ENCODE assay signal across 4 cellular contexts in the genomic region with DNA sequence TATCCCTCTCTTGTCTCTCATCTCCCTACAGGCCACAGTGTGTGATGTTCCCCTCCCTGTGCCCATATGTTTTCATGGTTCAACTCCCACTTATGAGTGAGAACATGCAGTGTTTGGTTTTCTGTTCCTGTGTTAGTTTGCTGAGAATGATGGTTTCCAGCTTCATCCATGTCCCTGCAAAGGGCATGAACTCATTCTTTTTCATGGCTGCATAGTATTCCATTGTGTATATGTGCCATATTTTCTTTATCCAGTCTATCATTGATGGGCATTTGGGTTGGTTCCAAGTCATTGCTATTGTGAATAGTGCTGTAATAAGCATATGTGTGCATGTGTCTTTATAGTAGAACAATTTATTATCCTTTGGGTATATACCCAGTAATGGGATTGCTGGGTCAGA. TPM values are rescaled to one million over a fixed set of nuclear protein-coding genes. Genes with fewer than 3 reads are reported as not detected.
A peak's percentile ranks its signal among the peaks of the same experiment; 100 is the strongest.
DNase-seq lines count a peak whose midpoint lies in the region; ATAC-seq, FAIRE-seq and TF ChIP-seq lines count a peak whose summit lies in the region.
"Not testable (repeated sequence)": the region's sequence is repeated elsewhere in the genome, so short reads cannot be mapped to it uniquely, and the experiment has no call there.

No MANE protein-coding gene starts in this region.

- H3K27ac ChIP-seq in HEK293 (ENCODE audit: extremely low read depth, low read depth, low read length); Karpas-422 (ENCODE audit: low read length); K562 (ENCODE audit: extremely low read depth, low read depth, low read length): not testable (repeated sequence)

- H2AFZ ChIP-seq in Karpas-422 (ENCODE audit: low read length); K562 (ENCODE audit: low read depth, low read length): not testable (repeated sequence)

- not testable (repeated sequence) for H3K4me1 ChIP-seq in HEK293 (ENCODE audit: control insufficient read depth, insufficient read depth, low read length); Karpas-422 (ENCODE audit: low read length); K562 (replicated peaks in 1 of 2; ENCODE audit: control insufficient read depth in 2 of 2, insufficient read depth in 2 of 2, low read length in 2 of 2)

- not testable (repeated sequence) for BruUV-seq in K562 (replicated peaks; lab: Mats Ljungman, UMichigan)

- H3K9me2 ChIP-seq in Karpas-422 (replicated peaks; ENCODE audit: insufficient read depth, low read length): not testable (repeated sequence)

- H3K36me3 ChIP-seq in HEK293 (ENCODE audit: control insufficient read depth in 2 of 2, insufficient read depth in 1 of 2, low read length in 2 of 2); Karpas-422 (ENCODE audit: insufficient read depth, low read length); K562 (ENCODE audit: control insufficient read depth, insufficient read depth, low read length): not testable (repeated sequence)

- CTCF ChIA-PET in HEK293 (lab: Yijun Ruan, JAX): interaction anchor here (1.0 kb wide), 1 partner anchor 45 kb away, joined by 3 read pairs; a partner anchor contains a TSS
- CTCF ChIA-PET in K562 (lab: Yijun Ruan, JAX; ENCODE audit: low intra/inter-chr PET ratio): not testable (repeated sequence)

- not testable (repeated sequence) for H3K9me1 ChIP-seq in K562 (ENCODE audit: control insufficient read depth, insufficient read depth, low read length)

- H3K9me3 ChIP-seq in HEK293 (ENCODE audit: control insufficient read depth, insufficient read depth, low read depth, low read length); Karpas-422 (ENCODE audit: low read length); K562 (replicated peaks; ENCODE audit: control insufficient read depth, insufficient read depth, low read depth, low read length): not testable (repeated sequence)

- H3K79me2 ChIP-seq in Karpas-422 (ENCODE audit: low read length); K562 (ENCODE audit: control insufficient read depth, insufficient read depth, low read length): not testable (repeated sequence)

- H4K20me1 ChIP-seq in Karpas-422 (ENCODE audit: insufficient read depth, low read depth, low read length); K562 (replicated peaks; ENCODE audit: control insufficient read depth, insufficient read depth, low read length): not testable (repeated sequence)

- intact Hi-C loops in K562 (cut with micrococcal nuclease): not testable (repeated sequence)

- not testable (repeated sequence) for TF ChIP-seq EP300 in K562 (IDR thresholded peaks at IDR 0.05; ENCODE audit: low read length)

- TF ChIP-seq POLR2A in K562 (conservative IDR thresholded peaks at IDR 0.05): not testable (repeated sequence)

- not testable (repeated sequence) for TF ChIP-seq CTCF in HEK293 (tag by site-specific recombination; IDR thresholded peaks at IDR 0.05); K562 (IDR thresholded peaks at IDR 0.05 in 2 of 3, conservative IDR thresholded peaks at IDR 0.05 in 1 of 3; ENCODE audit: insufficient read depth in 2 of 3, low read depth in 1 of 3, low read length in 3 of 3)

- not testable (repeated sequence) for H3K4me3 ChIP-seq in HEK293 (ENCODE audit: low read depth, low read length); Karpas-422 (ENCODE audit: low read length); K562

- DNase-seq in Karpas-422: peak; percentile 6
- DNase-seq in K562 (ENCODE audit: extremely low read depth in 1 of 4, low spot score in 3 of 4): not testable (repeated sequence)

- H3K4me2 ChIP-seq in Karpas-422 (ENCODE audit: low read depth, low read length, poor library complexity, severe bottlenecking); K562 (ENCODE audit: insufficient read depth, low read length): not testable (repeated sequence)

- POLR2A ChIA-PET in HEK293 (lab: Yijun Ruan, JAX); K562 (lab: Yijun Ruan, JAX): not testable (repeated sequence)

- not testable (repeated sequence) for FAIRE-seq in K562 (lab: Jason Lieb, UNC)

- H3K27me3 ChIP-seq in Karpas-422 (ENCODE audit: low read length); K562 (ENCODE audit: control insufficient read depth in 2 of 2, insufficient read depth in 2 of 2, low read length in 2 of 2): not testable (repeated sequence)

- not testable (repeated sequence) for TF ChIP-seq RAD21 in K562 (CRISPR knock-in tag; conservative IDR thresholded peaks at IDR 0.05 in 1 of 2, IDR thresholded peaks at IDR 0.05 in 1 of 2)

- not testable (repeated sequence) for H3K9ac ChIP-seq in Karpas-422 (ENCODE audit: low read length); K562 (ENCODE audit: insufficient read depth in 1 of 2, low read depth in 2 of 2, low read length in 2 of 2)

- ATAC-seq in SK-N-SH treated with all-trans-retinoic acid at 6 μM for 48 hours, K562: not testable (repeated sequence)

- in situ Hi-C loops in K562 (cut with MboI): not testable (repeated sequence)

TF ChIP-seq in HEK293, 187 proteins besides CTCF, POLR2A, EP300 and RAD21 (continues in another document):
- TF ChIP-seq ZNF146 (tag by site-specific recombination; IDR thresholded peaks at IDR 0.05): peak; percentile 97
- TF ChIP-seq, protein P1, sequence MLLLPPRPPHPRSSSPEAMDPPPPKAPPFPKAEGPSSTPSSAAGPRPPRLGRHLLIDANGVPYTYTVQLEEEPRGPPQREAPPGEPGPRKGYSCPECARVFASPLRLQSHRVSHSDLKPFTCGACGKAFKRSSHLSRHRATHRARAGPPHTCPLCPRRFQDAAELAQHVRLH (tag by site-specific recombination; IDR thresholded peaks at IDR 0.05): 0 out of 2 replicates have a peak, but pooled peaks have one; percentile 40

TF ChIP-seq in SK-N-SH treated with all-trans-retinoic acid at 6 μM for 48 hours, 23 proteins besides CTCF, POLR2A, EP300 and RAD21:
- peak; percentile 29; the same call in 1 of the 2 replicates for TF ChIP-seq ZNF8 (CRISPR knock-in tag; IDR thresholded peaks at IDR 0.05)

TF ChIP-seq in K562, 482 proteins besides CTCF, POLR2A, EP300 and RAD21:
- TF ChIP-seq RBM25 (IDR thresholded peaks at IDR 0.05; ENCODE audit: low read depth, low read length, severe bottlenecking): peak; percentile 55
- peak; percentile 72 for TF ChIP-seq BCOR (IDR thresholded peaks at IDR 0.05)
- TF ChIP-seq KDM1A (IDR thresholded peaks at IDR 0.05): peak; percentile 22 to 45; a peak in 2 of 4 replicates
- TF ChIP-seq ZNF146 (CRISPR knock-in tag; IDR thresholded peaks at IDR 0.05; ENCODE audit: unreplicated experiment): peak; percentile 94

RNA-seq across cellular contexts. Expression of a gene that starts 44.9 kb away (rescaled TPM):
- total RNA-seq in Karpas-422 (2014; rRNA removed; shearing (Covaris generic); ENCODE audit: low replicate concordance): 14.0 and 15.5 TPM in 2 replicates
- 18.1 and 63.0 TPM in 2 replicates for total RNA-seq in K562 (2011; cell fraction: chromatin; rRNA removed; ENCODE audit: low replicate concordance)
- 10.5 and 17.4 TPM in 2 replicates for total RNA-seq in K562 (2011; cell fraction: nucleolus; rRNA removed)
- 28.2 and 36.1 TPM in 2 replicates for total RNA-seq in K562 (2011; cell fraction: nucleoplasm; rRNA removed)
- total RNA-seq in K562 (2014; rRNA removed) (6.2 and 8.0 TPM in 2 replicates), K562 (2014; rRNA removed; fragmentation: Illumina TruSeq; extraction: Trizol) (8.6 and 10.1 TPM in 2 replicates), K562 (2015; rRNA removed; fragmentation: Illumina TruSeq; extraction: Trizol) (8.3 and 9.5 TPM in 2 replicates), K562 (2021) (6.0 and 7.8 TPM in 2 replicates)
- polyA plus RNA-seq in K562 (2011; rRNA removed) (8.2 and 9.8 TPM in 2 replicates), K562 (2014; fragmentation: Illumina TruSeq; extraction: Trizol) (5.9 and 7.4 TPM in 2 replicates), K562 (2014; fragmentation: Nextera tagmentation; extraction: Ambion mirVana) (1 to 10 TPM; 4.8 to 5.1 TPM), K562 (2014; rRNA removed) (4.0 and 6.9 TPM in 2 replicates)
- polyA plus RNA-seq in K562 (2011; cell fraction: cytosol; rRNA removed): 1.9 and 4.9 TPM in 2 replicates
- polyA plus RNA-seq in K562 (2011; cell fraction: nucleus; rRNA removed): 14.4 and 20.9 TPM in 2 replicates
- polyA plus RNA-seq in K562 (2012): 3.7 and 3.9 TPM in 2 replicates
- 14.2 and 24.1 TPM in 2 replicates for polyA minus RNA-seq in K562 (2011; rRNA and poly(A)+ RNA removed)
- 3.5 and 4.0 TPM in 2 replicates for polyA minus RNA-seq in K562 (2011; cell fraction: cytosol; rRNA and poly(A)+ RNA removed)
- 13.6 and 29.0 TPM in 2 replicates for polyA minus RNA-seq in K562 (2011; cell fraction: nucleus; rRNA and poly(A)+ RNA removed)

RNA-seq across cellular contexts. Expression of a gene that starts 45.0 kb away (rescaled TPM):
- total RNA-seq in Karpas-422 (2014; rRNA removed; shearing (Covaris generic); ENCODE audit: low replicate concordance): 116 and 160 TPM in 2 replicates
- 109 and 142 TPM in 2 replicates for total RNA-seq in K562 (2011; cell fraction: chromatin; rRNA removed; ENCODE audit: low replicate concordance)
- 95.9 and 115 TPM in 2 replicates for total RNA-seq in K562 (2011; cell fraction: nucleolus; rRNA removed)
- total RNA-seq in K562 (2011; cell fraction: nucleoplasm; rRNA removed): 155 and 218 TPM in 2 replicates
- total RNA-seq in K562 (2014; rRNA removed) (108 and 111 TPM in 2 replicates), K562 (2014; rRNA removed; fragmentation: Illumina TruSeq; extraction: Trizol) (116 and 125 TPM in 2 replicates), K562 (2015; rRNA removed; fragmentation: Illumina TruSeq; extraction: Trizol) (132 and 136 TPM in 2 replicates), K562 (2021) (148 and 152 TPM in 2 replicates)
- polyA plus RNA-seq in K562 (2011; rRNA removed) (449 and 498 TPM in 2 replicates), K562 (2014; fragmentation: Illumina TruSeq; extraction: Trizol) (229 and 274 TPM in 2 replicates), K562 (2014; fragmentation: Nextera tagmentation; extraction: Ambion mirVana) (100 to 1,000 TPM in 1 of 2 experiments, 10 to 100 TPM in 1; 94.2 to 113 TPM), K562 (2014; rRNA removed) (134 and 182 TPM in 2 replicates)
- 444 and 495 TPM in 2 replicates for polyA plus RNA-seq in K562 (2011; cell fraction: cytosol; rRNA removed)
- 172 and 219 TPM in 2 replicates for polyA plus RNA-seq in K562 (2011; cell fraction: nucleus; rRNA removed)
- 186 and 203 TPM in 2 replicates for polyA plus RNA-seq in K562 (2012)
- polyA minus RNA-seq in K562 (2011; rRNA and poly(A)+ RNA removed): 348 and 372 TPM in 2 replicates
- 140 and 165 TPM in 2 replicates for polyA minus RNA-seq in K562 (2011; cell fraction: cytosol; rRNA and poly(A)+ RNA removed)
- 76.6 and 137 TPM in 2 replicates for polyA minus RNA-seq in K562 (2011; cell fraction: nucleus; rRNA and poly(A)+ RNA removed)
